Comparison of ENCODE assay signal across 11 cellular contexts in the genomic region with DNA sequence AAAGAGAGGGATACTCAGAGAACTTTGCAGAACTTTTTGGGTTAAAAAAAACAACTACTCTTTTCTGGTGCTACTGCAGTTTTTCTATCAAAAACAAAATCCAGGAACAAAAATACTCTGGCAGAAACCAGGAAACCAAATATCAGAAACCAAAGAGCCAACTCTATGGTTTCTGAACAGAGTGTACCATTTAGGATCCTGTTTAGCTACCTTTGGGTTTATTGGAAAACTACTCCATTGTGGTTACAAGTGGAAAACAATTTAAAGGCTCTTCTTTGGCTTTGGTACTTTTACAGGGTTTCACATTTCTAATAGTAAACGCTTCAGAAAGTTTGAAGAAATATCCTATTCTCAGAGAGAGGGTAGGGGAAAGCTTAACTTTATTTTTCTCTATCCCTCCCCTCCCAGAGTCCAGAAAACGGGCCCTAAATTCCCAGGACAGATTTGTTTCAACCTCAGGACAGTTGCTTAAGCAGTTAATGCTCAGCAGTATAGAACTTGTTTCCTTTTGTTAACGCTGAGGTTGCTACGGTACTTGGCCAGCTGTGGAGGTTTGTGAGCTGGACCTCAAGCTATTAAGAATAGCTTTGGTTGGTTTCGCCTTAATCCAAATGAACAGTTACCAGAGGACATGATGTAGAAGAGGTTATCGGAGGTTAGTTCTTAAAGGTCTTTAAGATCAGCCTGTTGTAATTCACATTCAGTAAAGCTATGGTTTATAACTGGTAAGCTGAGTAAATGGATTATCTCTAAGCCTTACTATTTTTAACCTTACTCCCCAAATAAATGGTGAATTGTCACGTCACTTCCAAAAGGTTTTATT. TPM values are rescaled to one million over a fixed set of nuclear protein-coding genes. Genes with fewer than 3 reads are reported as not detected.
A peak's percentile ranks its signal among the peaks of the same experiment; 100 is the strongest.
DNase-seq lines count a peak whose midpoint lies in the region; ATAC-seq and TF ChIP-seq lines count a peak whose summit lies in the region.
"Had no signal": no experiment of that assay in that cellular context is flagged by ENCODE, and none has a peak within 500 bp of the region (broad histone marks: within the 10 kb centered on the region; RNA-seq: fewer than 3 reads in every experiment).

No MANE protein-coding gene starts in this region.

- intact Hi-C loops in ascending aorta (cut with DNase I) = no loop called here
- intact Hi-C loops in left cardiac atrium (cut with DNase I) = no loop called here
- intact Hi-C loops in gastrocnemius medialis (cut with DNase I; ENCODE audit: low total_unique reads) = no loop called here

- H3K4me3 ChIP-seq in HEK293 (ENCODE audit: low read depth, low read length) = no peak overlapping the region
- peak overlapping the region in 1 of 2 donors; percentile 2 for H3K4me3 ChIP-seq in ascending aorta
- H3K4me3 ChIP-seq in gastrocnemius medialis = peak overlapping the region; percentile 9 to 26 (median 20)

- DNase-seq in ascending aorta (ENCODE audit: low spot score in 2 of 2) (no peak), left cardiac atrium (no peak), gastrocnemius medialis (no peak), NCI-H2081 (lab: John Stamatoyannopoulos, UW) (no peak), hepatic stellate cell (ENCODE audit: low spot score) (no peak), NCI-H1417 treated with DMSO at 0.1 percent for 48 hours (lab: John Stamatoyannopoulos, UW) (no peak)
- no peak for DNase-seq in effector CD4-positive, alpha-beta T cell
- DNase-seq: AML-193; effector CD8-positive, alpha-beta T cell; GOT3 had no signal

- POLR2A ChIA-PET in HEK293 (lab: Yijun Ruan, JAX) = interaction anchor here (1.0 kb wide), 1 partner anchor 48 kb away, joined by 3 read pairs; the partner anchor contains the start of gene FOXO3

- ATAC-seq in left cardiac atrium (peak; percentile 30 to 35), gastrocnemius medialis (peak; percentile 55 to 72)

- H3K36me3 ChIP-seq in HEK293 (ENCODE audit: control insufficient read depth in 2 of 2, insufficient read depth in 1 of 2, low read length in 2 of 2) (no peaks in the 10 kb centered on the region), ascending aorta (no peaks in the 10 kb centered on the region), gastrocnemius medialis (peaks cover 0 to 9% of the 10 kb centered on the region in 2 donors)

- H3K4me1 ChIP-seq in HEK293 (ENCODE audit: control insufficient read depth, insufficient read depth, low read length) (peaks cover 17% of the 10 kb centered on the region), ascending aorta (peaks cover 9 to 53% of the 10 kb centered on the region in 2 donors), gastrocnemius medialis (peaks cover 74 to 77% of the 10 kb centered on the region in 2 donors)

- H3K27ac ChIP-seq in HEK293 (ENCODE audit: extremely low read depth, low read depth, low read length) = no peak overlapping the region
- peak overlapping the region; percentile 55 to 74 for H3K27ac ChIP-seq in ascending aorta
- H3K27ac ChIP-seq in gastrocnemius medialis = peak overlapping the region; percentile 79 to 84 (median 82)

- CTCF ChIA-PET in HEK293 (lab: Yijun Ruan, JAX) = interaction anchor here (1.0 kb wide), 2 partner anchors 10 to 11 kb away, joined by 3 to 7 read pairs; no protein-coding TSS in a partner anchor

- H3K27me3 ChIP-seq in ascending aorta = no peaks in the 10 kb centered on the region
- H3K27me3 ChIP-seq in gastrocnemius medialis = no peaks in the 10 kb centered on the region

- in situ Hi-C loops in gastrocnemius medialis (cut with MboI; ENCODE audit: low sequenced_read_pairs in 4 of 4) = no loop called here

- no peak for TF ChIP-seq CTCF in HEK293 (tag by site-specific recombination; IDR thresholded peaks at IDR 0.05)
- no peak for TF ChIP-seq CTCF in ascending aorta (IDR thresholded peaks at IDR 0.05)
- TF ChIP-seq CTCF in gastrocnemius medialis (IDR thresholded peaks at IDR 0.05 in 4 of 5, conservative IDR thresholded peaks at IDR 0.05 in 1 of 5) = no peak

- no peak for TF ChIP-seq POLR2A in gastrocnemius medialis (IDR thresholded peaks at IDR 0.05)

- no peaks in the 10 kb centered on the region for H3K9me3 ChIP-seq in HEK293 (ENCODE audit: control insufficient read depth, insufficient read depth, low read depth, low read length)
- H3K9me3 ChIP-seq in ascending aorta = peaks cover 0 to 8% of the 10 kb centered on the region in 2 donors
- H3K9me3 ChIP-seq in gastrocnemius medialis = no peaks in the 10 kb centered on the region

TF ChIP-seq in HEK293, 187 proteins besides CTCF, POLR2A, EP300 and RAD21:
- TF ChIP-seq INSM2 (tag by site-specific recombination; IDR thresholded peaks at IDR 0.05) (no peak), ZNF623 (tag by site-specific recombination; IDR thresholded peaks at IDR 0.05) (peak; percentile 49), ZNF792 (tag by site-specific recombination; IDR thresholded peaks at IDR 0.05) (no peak)

RNA-seq across cellular contexts. Expression of gene FOXO3, which starts 47.9 kb away (rescaled TPM):
- total RNA-seq in ascending aorta = 91.5 TPM
- total RNA-seq in left cardiac atrium = 10 to 100 TPM; 34.0 to 38.6 TPM
- 100 to 1,000 TPM; 111 to 293 (median 183) TPM for total RNA-seq in gastrocnemius medialis
